In the genomic region with DNA sequence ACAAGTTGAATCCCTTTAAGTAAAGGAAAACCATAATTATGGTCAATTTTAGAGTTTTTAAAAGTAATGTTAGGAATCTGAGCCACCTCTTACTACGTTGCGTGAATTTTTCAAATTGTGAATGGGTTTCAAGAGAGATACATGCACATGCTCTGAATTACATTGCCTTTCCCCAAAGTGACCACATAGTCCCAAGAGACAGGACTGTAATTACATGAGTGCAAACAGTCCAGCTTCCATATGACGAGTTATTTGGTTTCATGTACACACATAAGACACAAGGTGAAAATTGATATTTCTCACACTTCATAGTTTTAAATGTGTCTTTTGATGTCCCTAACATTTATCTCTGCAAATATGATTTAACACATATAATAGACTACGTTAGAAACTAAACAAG, we compare ENCODE assay signal across 24 cellular contexts.
"Had no signal": no experiment of that assay in that cellular context is flagged by ENCODE, and none has a peak within 500 bp of the region (broad histone marks: within the 10 kb centered on the region; RNA-seq: fewer than 3 reads in every experiment).

No MANE protein-coding gene starts in this region.

- DNase-seq: activated CD4-positive, alpha-beta T cell treated with anti-CD3 and anti-CD28 coated beads for 48 hours; activated CD4-positive, alpha-beta T cell treated with anti-CD3 and anti-CD28 coated beads, Interleukin-2, amount 50 U/mL, for 4 hours; activated CD4-positive, CD25-positive, alpha-beta regulatory T cell treated with anti-CD3 and anti-CD28 coated beads, Interleukin-2, amount 50 U/mL, for 72 hours; activated CD8-positive, alpha-beta memory T cell treated with anti-CD3 and anti-CD28 coated beads, Interleukin-2, amount 50 U/mL, for 48 hours; activated CD8-positive, alpha-beta T cell treated with anti-CD3 and anti-CD28 coated beads, Interleukin-2, amount 10 ng/mL, durations not matched to agents 7 days and 5 days; activated naive CD4-positive, alpha-beta T cell treated with anti-CD3 and anti-CD28 coated beads, Interleukin-2, amount 50 U/mL, for 16 hours; activated naive CD8-positive, alpha-beta T cell treated with anti-CD3 and anti-CD28 coated beads, Interleukin-2, amount 10 ng/mL, durations not matched to agents 7 days and 5 days; activated T-cell treated with anti-CD3 and anti-CD28 coated beads, Interleukin-2, amount 50 U/mL, for 1 hour; adrenal gland; body of pancreas; central memory CD4-positive, alpha-beta T cell; MM.1S; NCI-H1048; NCI-H2029 treated with DMSO at 0.1 percent for 48 hours; NCI-H2171; NCI-H2227 treated with DMSO at 0.1 percent for 48 hours; NCI-H526; PC-3; SHP77 had no signal

- H3K4me3 ChIP-seq: adrenal gland, ascending aorta, body of pancreas, SJSA1 had no signal

- H3K9me3 ChIP-seq: adrenal gland, ascending aorta, body of pancreas, SJSA1 had no signal

- H3K9me3 Mint-ChIP-seq: activated naive CD8-positive, alpha-beta T cell treated with anti-CD3 and anti-CD28 coated beads, Interleukin-2, amount 10 ng/mL, durations not matched to agents 7 days and 5 days; T-helper 1 cell treated with Interleukin-12 subunit alpha and Interleukin-12 subunit beta and Interleukin-4 antibody, amounts not matched to agents 30 μg/mL and 1 μg/mL, for 36 hours had no signal

- H3K4me1 ChIP-seq: adrenal gland, ascending aorta, body of pancreas, SJSA1 had no signal

- H3K27ac Mint-ChIP-seq: activated CD8-positive, alpha-beta T cell treated with anti-CD3 and anti-CD28 coated beads, Interleukin-2, amount 10 ng/mL, durations not matched to agents 7 days and 5 days; activated naive CD8-positive, alpha-beta T cell treated with anti-CD3 and anti-CD28 coated beads, Interleukin-2, amount 10 ng/mL, durations not matched to agents 7 days and 5 days; T-helper 1 cell treated with Interleukin-12 subunit alpha and Interleukin-12 subunit beta and Interleukin-4 antibody, amounts not matched to agents 30 μg/mL and 1 μg/mL, for 36 hours had no signal

- H3K27me3 Mint-ChIP-seq: activated naive CD8-positive, alpha-beta T cell treated with anti-CD3 and anti-CD28 coated beads, Interleukin-2, amount 10 ng/mL, durations not matched to agents 7 days and 5 days had no signal

- H3K4me1 Mint-ChIP-seq: activated naive CD8-positive, alpha-beta T cell treated with anti-CD3 and anti-CD28 coated beads, Interleukin-2, amount 10 ng/mL, durations not matched to agents 7 days and 5 days had no signal

- FAIRE-seq: bronchial epithelial cell, RCC 7860 had no signal

- H3K36me3 Mint-ChIP-seq: activated naive CD8-positive, alpha-beta T cell treated with anti-CD3 and anti-CD28 coated beads, Interleukin-2, amount 10 ng/mL, durations not matched to agents 7 days and 5 days had no signal

- H3K4me3 Mint-ChIP-seq: activated CD8-positive, alpha-beta T cell treated with anti-CD3 and anti-CD28 coated beads, Interleukin-2, amount 10 ng/mL, durations not matched to agents 7 days and 5 days; activated naive CD8-positive, alpha-beta T cell treated with anti-CD3 and anti-CD28 coated beads, Interleukin-2, amount 10 ng/mL, durations not matched to agents 7 days and 5 days; T-helper 1 cell treated with Interleukin-12 subunit alpha and Interleukin-12 subunit beta and Interleukin-4 antibody, amounts not matched to agents 30 μg/mL and 1 μg/mL, for 36 hours had no signal

- H3K27ac ChIP-seq: adrenal gland, ascending aorta, body of pancreas, SJSA1 had no signal

- H3K27me3 ChIP-seq: adrenal gland, ascending aorta, body of pancreas, SJSA1 had no signal

- H3K36me3 ChIP-seq: adrenal gland, ascending aorta, SJSA1 had no signal
